25 cellular contexts compared by ENCODE assay signal in the genomic region with DNA sequence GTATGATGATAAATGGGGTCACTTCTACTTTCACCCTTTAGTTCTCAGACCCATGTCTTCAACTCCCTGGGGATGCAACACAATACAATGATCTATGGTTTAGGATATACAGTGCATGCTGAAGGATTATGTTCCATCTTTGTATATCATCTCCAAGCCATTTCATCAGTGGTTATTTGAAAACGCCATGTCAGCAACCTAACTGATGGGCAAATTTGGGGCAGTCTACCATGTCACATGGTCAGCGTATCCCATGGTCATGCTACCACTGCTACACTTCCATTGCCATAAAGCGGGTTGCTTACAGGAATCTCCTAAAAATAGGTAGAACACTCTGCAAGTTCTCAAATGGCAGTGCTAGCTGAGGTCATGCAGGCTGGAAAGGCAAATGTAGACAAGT.
DNase-seq lines count a peak whose midpoint lies in the region; ATAC-seq, FAIRE-seq and TF ChIP-seq lines count a peak whose summit lies in the region.
"Had no signal": no experiment of that assay in that cellular context is flagged by ENCODE, and none has a peak within 500 bp of the region (broad histone marks: within the 10 kb centered on the region; RNA-seq: fewer than 3 reads in every experiment).

No MANE protein-coding gene starts in this region.

- H2BK15ac ChIP-seq in mesendoderm (replicated peaks; ENCODE audit: low read depth) = no peak overlapping the region

- H3K36me3 ChIP-seq in HepG2 (replicated peaks in 1 of 2; ENCODE audit: control insufficient read depth in 1 of 2, insufficient read depth in 2 of 2, low read length in 2 of 2) (no peaks in the 10 kb centered on the region), right lobe of liver (no peaks in the 10 kb centered on the region), mesendoderm (ENCODE audit: control insufficient read depth, insufficient read depth, low read length) (no peaks in the 10 kb centered on the region)
- H3K36me3 ChIP-seq: BE2C, BLaER1 had no signal

- TF ChIP-seq POLR2A in HepG2 (IDR thresholded peaks at IDR 0.05; ENCODE audit: insufficient read depth in 1 of 2, low read depth in 2 of 2, low read length in 2 of 2) (no peak), right lobe of liver (IDR thresholded peaks at IDR 0.05) (no peak)

- no peak overlapping the region for H4K8ac ChIP-seq in mesendoderm (ENCODE audit: low read depth, low read length)

- H3K79me2 ChIP-seq in HepG2 (ENCODE audit: insufficient read depth, low read length) (no peaks in the 10 kb centered on the region), mesendoderm (ENCODE audit: control insufficient read depth, insufficient read depth, low read length) (no peaks in the 10 kb centered on the region)

- H3K4me3 Mint-ChIP-seq in naive thymus-derived CD8-positive, alpha-beta T cell = no peak overlapping the region
- H3K4me3 Mint-ChIP-seq: CD14-positive monocyte; CD4-positive, alpha-beta memory T cell; CD4-positive, CD25-positive, alpha-beta regulatory T cell; CD8-positive, alpha-beta memory T cell had no signal

- 0% methylated on average over 3 of the region's 3 CpGs for WGBS in HepG2 (ENCODE audit: low lambda C conversion rate)
- WGBS in right lobe of liver (ENCODE audit: insufficient coverage, low coverage, low lambda C conversion rate, missing lambda C conversion rate) = 17% methylated on average over 1 of the region's 3 CpGs
- no CpG with 5 or more reads among the region's 3 CpGs for WGBS in mesendoderm (ENCODE audit: extremely low coverage, insufficient coverage, low lambda C conversion rate)

- H3K23ac ChIP-seq in mesendoderm (ENCODE audit: low read length) = no peak overlapping the region

- FAIRE-seq in HepG2 (lab: Jason Lieb, UNC) = no peak
- FAIRE-seq: GM12878, GM12892, GM18507 had no signal

- H3K18ac ChIP-seq in mesendoderm (ENCODE audit: low read length) = no peak overlapping the region

- H3K27me3 Mint-ChIP-seq in naive thymus-derived CD8-positive, alpha-beta T cell = peaks cover 0 to 11% (median 1%) of the 10 kb centered on the region in 5 donors
- H3K27me3 Mint-ChIP-seq: CD4-positive, CD25-positive, alpha-beta regulatory T cell had no signal

- H3K4me1 ChIP-seq in HepG2 (ENCODE audit: insufficient read depth, low read length) (no peaks in the 10 kb centered on the region), right lobe of liver (no peaks in the 10 kb centered on the region), mesendoderm (ENCODE audit: control insufficient read depth, low read depth, low read length) (peaks cover 11% of the 10 kb centered on the region)
- H3K4me1 ChIP-seq: BE2C, BLaER1 had no signal

- H3K4ac ChIP-seq in mesendoderm (ENCODE audit: low read depth, low read length) = no peak overlapping the region

- in situ Hi-C loops in HepG2 (cut with HindIII; ENCODE audit: extremely low pct_ligation_motif_present, low pct_unique_long_range_greater_than_20kb) = no loop called here

- no peak overlapping the region for H3K27ac Mint-ChIP-seq in naive thymus-derived CD8-positive, alpha-beta T cell
- H3K27ac Mint-ChIP-seq: CD14-positive monocyte; CD4-positive, alpha-beta memory T cell; CD4-positive, CD25-positive, alpha-beta regulatory T cell; CD8-positive, alpha-beta memory T cell had no signal

- no peak overlapping the region for H2AFZ ChIP-seq in HepG2 (ENCODE audit: low read length)

- CTCF ChIA-PET in HepG2 (lab: Yijun Ruan, JAX; ENCODE audit: low intra/inter-chr PET ratio, low total read pairs) = no interaction called here

- H2BK5ac ChIP-seq in mesendoderm (ENCODE audit: low read length) = no peak overlapping the region

- H3K4me2 ChIP-seq in HepG2 (ENCODE audit: low read depth, low read length) = no peak overlapping the region
- no peak overlapping the region for H3K4me2 ChIP-seq in mesendoderm (ENCODE audit: low read length)
- H3K4me2 ChIP-seq: BLaER1 had no signal

- H4K20me1 ChIP-seq in HepG2 (ENCODE audit: insufficient read depth, low read length) = no peaks in the 10 kb centered on the region
- H4K20me1 ChIP-seq: BLaER1 had no signal

- H2AK5ac ChIP-seq in mesendoderm (ENCODE audit: low read length) = peak overlapping the region; percentile 25

- no peak for TF ChIP-seq CTCF in HepG2 (CRISPR knock-in tag; IDR thresholded peaks at IDR 0.05)
- no peak for TF ChIP-seq CTCF in right lobe of liver (IDR thresholded peaks at IDR 0.05)

- no TSS peak for BruUV-seq in HepG2 (replicated peaks; lab: Mats Ljungman, UMichigan)

- DNase-seq in HepG2 (ENCODE audit: low spot score) = no peak
- no peak for DNase-seq in right lobe of liver
- DNase-seq in mesendoderm = no peak
- no peak for DNase-seq in naive thymus-derived CD8-positive, alpha-beta T cell
- DNase-seq: ACHN; BE2C; C1 segment of cervical spinal cord; CD4-positive, alpha-beta memory T cell; CD4-positive, CD25-positive, alpha-beta regulatory T cell; CD8-positive, alpha-beta memory T cell; COR-L47; DMS 273 treated with DMSO at 0.1 percent for 48 hours; DMS153; DMS53; DMS79; DND-41; EL; GDM1 had no signal

- H2BK120ac ChIP-seq in mesendoderm (ENCODE audit: low read depth, low read length) = no peak overlapping the region

- H3K4me3 ChIP-seq in HepG2 (replicated peaks in 1 of 3; ENCODE audit: insufficient read depth in 1 of 3, low read depth in 2 of 3, low read length in 3 of 3) = no peak overlapping the region
- no peak overlapping the region for H3K4me3 ChIP-seq in right lobe of liver
- no peak overlapping the region for H3K4me3 ChIP-seq in mesendoderm (ENCODE audit: low read length)
- H3K4me3 ChIP-seq: BLaER1, GM12878 had no signal

- H3K36me3 Mint-ChIP-seq in naive thymus-derived CD8-positive, alpha-beta T cell = no peaks in the 10 kb centered on the region
- H3K36me3 Mint-ChIP-seq: CD14-positive monocyte; CD4-positive, alpha-beta memory T cell; CD4-positive, CD25-positive, alpha-beta regulatory T cell; CD8-positive, alpha-beta memory T cell had no signal

- H3K9ac ChIP-seq in HepG2 (ENCODE audit: insufficient read depth, low read depth, low read length) = no peak overlapping the region
- no peak overlapping the region for H3K9ac ChIP-seq in mesendoderm (ENCODE audit: low read length)
- H3K9ac ChIP-seq: BLaER1 had no signal

- H3K27me3 ChIP-seq in HepG2 (ENCODE audit: control insufficient read depth in 1 of 2, insufficient read depth in 2 of 2, low read length in 2 of 2) (peaks cover 0 to 7% of the 10 kb centered on the region in 2 experiments; a peak in 2 of 5 replicates), right lobe of liver (no peaks in the 10 kb centered on the region), mesendoderm (ENCODE audit: insufficient read depth, low read length, poor library complexity) (no peaks in the 10 kb centered on the region)
- H3K27me3 ChIP-seq: BE2C, BLaER1 had no signal

- POLR2A ChIA-PET in HepG2 (lab: Yijun Ruan, JAX) = no interaction called here
- POLR2A ChIA-PET in naive thymus-derived CD8-positive, alpha-beta T cell (lab: Charles Lee) = no interaction called here

- H3K9me3 ChIP-seq in HepG2 (ENCODE audit: low read length) (no peaks in the 10 kb centered on the region), right lobe of liver (no peaks in the 10 kb centered on the region)
- H3K9me3 ChIP-seq: BE2C, BLaER1 had no signal

- no peak overlapping the region for H4K5ac ChIP-seq in mesendoderm (ENCODE audit: low read length)

- H3K56ac ChIP-seq in mesendoderm (ENCODE audit: low read length) = no peak overlapping the region

- TF ChIP-seq RAD21 in HepG2 (CRISPR knock-in tag; IDR thresholded peaks at IDR 0.05) = no peak

- ATAC-seq in HepG2 (no peak), right lobe of liver (no peak), GM21381 (IDR thresholded peaks at IDR 0.05; ENCODE audit: unreplicated experiment) (no peak)
- ATAC-seq in naive thymus-derived CD8-positive, alpha-beta T cell = no peak
- ATAC-seq: GM12878 had no signal

- H3K27ac ChIP-seq in HepG2 (ENCODE audit: extremely low read length, insufficient read depth, low read length) (no peak overlapping the region), right lobe of liver (no peak overlapping the region), mesendoderm (ENCODE audit: low read depth, low read length) (no peak overlapping the region)
- H3K27ac ChIP-seq: 22Rv1, BLaER1 had no signal

- intact Hi-C loops in HepG2 (cut with micrococcal nuclease; ENCODE audit: unreplicated experiment) (no loop called here), right lobe of liver (cut with DNase I) (no loop called here)

- no peaks in the 10 kb centered on the region for H3K79me1 ChIP-seq in mesendoderm (ENCODE audit: low read length)

- TF ChIP-seq EP300 in HepG2 (IDR thresholded peaks at IDR 0.05; ENCODE audit: low read depth in 2 of 2, low read length in 2 of 2) (no peak), HepG2 (CRISPR knock-in tag; IDR thresholded peaks at IDR 0.05; ENCODE audit: borderline replicate concordance) (no peak)

- no peaks in the 10 kb centered on the region for H3K4me1 Mint-ChIP-seq in naive thymus-derived CD8-positive, alpha-beta T cell
- H3K4me1 Mint-ChIP-seq: CD14-positive monocyte; CD4-positive, alpha-beta memory T cell; CD8-positive, alpha-beta memory T cell had no signal

- peaks cover 0 to 9% (median 3%) of the 10 kb centered on the region in 9 donors for H3K9me3 Mint-ChIP-seq in naive thymus-derived CD8-positive, alpha-beta T cell

TF ChIP-seq in HepG2, 621 proteins besides CTCF, POLR2A, EP300 and RAD21 (continues in another document):
- TF ChIP-seq NR0B2 (CRISPR knock-in tag; IDR thresholded peaks at IDR 0.05) (no peak), ZNF10 (CRISPR knock-in tag; IDR thresholded peaks at IDR 0.05; ENCODE audit: borderline replicate concordance, low read depth) (no peak), JARID2 (CRISPR knock-in tag; IDR thresholded peaks at IDR 0.05; ENCODE audit: insufficient replicate concordance) (no peak), MAFF (IDR thresholded peaks at IDR 0.05; ENCODE audit: low read depth, low read length) (peak; percentile 68)
- TF ChIP-seq, protein P1, sequence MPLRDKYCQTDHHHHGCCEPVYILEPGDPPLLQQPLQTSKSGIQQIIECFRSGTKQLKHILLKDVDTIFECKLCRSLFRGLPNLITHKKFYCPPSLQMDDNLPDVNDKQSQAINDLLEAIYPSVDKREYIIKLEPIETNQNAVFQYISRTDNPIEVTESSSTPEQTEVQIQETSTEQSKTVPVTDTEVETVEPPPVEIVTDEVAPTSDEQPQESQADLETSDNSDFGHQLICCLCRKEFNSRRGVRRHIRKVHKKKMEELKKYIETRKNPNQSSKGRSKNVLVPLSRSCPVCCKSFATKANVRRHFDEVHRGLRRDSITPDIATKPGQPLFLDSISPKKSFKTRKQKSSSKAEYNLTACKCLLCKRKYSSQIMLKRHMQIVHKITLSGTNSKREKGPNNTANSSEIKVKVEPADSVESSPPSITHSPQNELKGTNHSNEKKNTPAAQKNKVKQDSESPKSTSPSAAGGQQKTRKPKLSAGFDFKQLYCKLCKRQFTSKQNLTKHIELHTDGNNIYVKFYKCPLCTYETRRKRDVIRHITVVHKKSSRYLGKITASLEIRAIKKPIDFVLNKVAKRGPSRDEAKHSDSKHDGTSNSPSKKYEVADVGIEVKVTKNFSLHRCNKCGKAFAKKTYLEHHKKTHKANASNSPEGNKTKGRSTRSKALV (CRISPR knock-in tag; IDR thresholded peaks at IDR 0.05) = no peak
